In genomic region chr3:195185574-195185973, GRCh38 we compare ENCODE assay signal across 13 cellular contexts.
DNase-seq lines count a peak whose midpoint lies in the region; ATAC-seq and TF ChIP-seq lines count a peak whose summit lies in the region.
"Had no signal": no experiment of that assay in that cellular context is flagged by ENCODE, and none has a peak within 500 bp of the region (broad histone marks: within the 10 kb centered on the region; RNA-seq: fewer than 3 reads in every experiment).

No MANE protein-coding gene starts in this region.

- H3K36me3 Mint-ChIP-seq in CD4-positive, CD25-positive, alpha-beta regulatory T cell: peaks cover 3% of the 10 kb centered on the region
- peaks cover 3% of the 10 kb centered on the region for H3K36me3 Mint-ChIP-seq in activated naive CD8-positive, alpha-beta T cell treated with anti-CD3 and anti-CD28 coated beads, Interleukin-2, amount 50 U/mL, for 24 hours (ENCODE audit: low read depth)
- H3K36me3 Mint-ChIP-seq in naive B cell: no peaks in the 10 kb centered on the region

- no peaks in the 10 kb centered on the region for H3K27me3 Mint-ChIP-seq in CD4-positive, CD25-positive, alpha-beta regulatory T cell
- H3K27me3 Mint-ChIP-seq in activated naive CD8-positive, alpha-beta T cell treated with anti-CD3 and anti-CD28 coated beads, Interleukin-2, amount 50 U/mL, for 24 hours: no peaks in the 10 kb centered on the region
- H3K27me3 Mint-ChIP-seq in naive B cell: peaks cover 0 to 4% (median under 1%) of the 10 kb centered on the region in 3 donors

- no peak for TF ChIP-seq POLR2A in erythroblast (IDR thresholded peaks at IDR 0.05; ENCODE audit: low read length)

- peaks cover 0 to 4% (median 0%) of the 10 kb centered on the region in 7 donors for H3K9me3 Mint-ChIP-seq in CD4-positive, CD25-positive, alpha-beta regulatory T cell
- H3K9me3 Mint-ChIP-seq in activated naive CD8-positive, alpha-beta T cell treated with anti-CD3 and anti-CD28 coated beads, Interleukin-2, amount 50 U/mL, for 24 hours: no peaks in the 10 kb centered on the region
- H3K9me3 Mint-ChIP-seq in naive B cell: peaks cover 0 to 7% (median 3%) of the 10 kb centered on the region in 7 donors

- H3K27ac Mint-ChIP-seq in CD4-positive, CD25-positive, alpha-beta regulatory T cell: peak overlapping the region in 2 of 3 donors; percentile 89 to 90
- peak overlapping the region; percentile 88 for H3K27ac Mint-ChIP-seq in activated naive CD8-positive, alpha-beta T cell treated with anti-CD3 and anti-CD28 coated beads, Interleukin-2, amount 50 U/mL, for 24 hours
- H3K27ac Mint-ChIP-seq in naive B cell: peak overlapping the region in 4 of 6 donors; percentile 34 to 77 (median 55)

- H3K4me3 Mint-ChIP-seq in CD4-positive, CD25-positive, alpha-beta regulatory T cell: peak overlapping the region; percentile 39 to 77 (median 66)
- peak overlapping the region; percentile 22 for H3K4me3 Mint-ChIP-seq in activated naive CD8-positive, alpha-beta T cell treated with anti-CD3 and anti-CD28 coated beads, Interleukin-2, amount 50 U/mL, for 24 hours
- H3K4me3 Mint-ChIP-seq in naive B cell: peak overlapping the region in 1 of 8 donors; percentile 63

- H3K9me3 ChIP-seq in CD4-positive, CD25-positive, alpha-beta regulatory T cell (ENCODE audit: control insufficient read depth in 2 of 2, low read length in 2 of 2): no peaks in the 10 kb centered on the region

- no peaks in the 10 kb centered on the region for H3K36me3 ChIP-seq in CD4-positive, CD25-positive, alpha-beta regulatory T cell (ENCODE audit: control insufficient read depth, insufficient read depth, low read length)

- H3K27ac ChIP-seq in CD4-positive, CD25-positive, alpha-beta regulatory T cell (ENCODE audit: insufficient read depth, low read length, poor library complexity, severe bottlenecking): peak overlapping the region; percentile 29

- H3K27me3 ChIP-seq in CD4-positive, CD25-positive, alpha-beta regulatory T cell (ENCODE audit: control insufficient read depth, insufficient read depth, low read length): no peaks in the 10 kb centered on the region

- peak in 1 of 2 donors; percentile 15 for ATAC-seq in CD4-positive, CD25-positive, alpha-beta regulatory T cell (ENCODE audit: low read depth in 2 of 2)
- no peak for ATAC-seq in activated naive CD8-positive, alpha-beta T cell treated with anti-CD3 and anti-CD28 coated beads, Interleukin-2, amount 50 U/mL, for 24 hours
- peak in 1 of 2 donors; percentile 56 for ATAC-seq in naive B cell (ENCODE audit: low read depth in 2 of 2)
- ATAC-seq in GM18520 (IDR thresholded peaks at IDR 0.05; ENCODE audit: unreplicated experiment): no peak
- ATAC-seq in HG02759 (IDR thresholded peaks at IDR 0.05; ENCODE audit: unreplicated experiment): no peak

- H3K4me3 ChIP-seq in CD4-positive, CD25-positive, alpha-beta regulatory T cell (ENCODE audit: low read depth, low read length): no peak overlapping the region

- H3K4me1 Mint-ChIP-seq in CD4-positive, CD25-positive, alpha-beta regulatory T cell: peaks cover 24 to 65% (median 55%) of the 10 kb centered on the region in 4 donors
- H3K4me1 Mint-ChIP-seq in activated naive CD8-positive, alpha-beta T cell treated with anti-CD3 and anti-CD28 coated beads, Interleukin-2, amount 50 U/mL, for 24 hours: peaks cover 69% of the 10 kb centered on the region
- peaks cover 19 to 21% (median 20%) of the 10 kb centered on the region in 3 donors for H3K4me1 Mint-ChIP-seq in naive B cell

- peaks cover 57% of the 10 kb centered on the region for H3K4me1 ChIP-seq in CD4-positive, CD25-positive, alpha-beta regulatory T cell (ENCODE audit: control insufficient read depth, insufficient read depth, low read length, poor library complexity, severe bottlenecking)

- peak in 1 of 3 donors; percentile 31 for DNase-seq in CD4-positive, CD25-positive, alpha-beta regulatory T cell
- DNase-seq in LoVo (ENCODE audit: low spot score) (peak; percentile 76), naive B cell (no peak), DMS79 (lab: John Stamatoyannopoulos, UW) (no peak), erythroblast (lab: John Stamatoyannopoulos, UW) (no peak)
- no peak for DNase-seq in activated naive CD8-positive, alpha-beta T cell treated with anti-CD3 and anti-CD28 coated beads, Interleukin-2, amount 50 U/mL, for 24 hours
- DNase-seq: dermis blood vessel endothelial cell, foreskin melanocyte, kidney glomerular epithelial cell, NCI-H1105, occipital lobe had no signal
